ENCODE assay signal across 16 cellular contexts in genomic region chr6:52209672-52210626, GRCh38. TPM values are rescaled to one million over a fixed set of nuclear protein-coding genes. Genes with fewer than 3 reads are reported as not detected.
A peak's percentile ranks its signal among the peaks of the same experiment; 100 is the strongest.
DNase-seq lines count a peak whose midpoint lies in the region; ATAC-seq lines count a peak whose summit lies in the region.
"Had no signal": no experiment of that assay in that cellular context is flagged by ENCODE, and none has a peak within 500 bp of the region (broad histone marks: within the 10 kb centered on the region; RNA-seq: fewer than 3 reads in every experiment).

No MANE protein-coding gene starts in this region.

- H2AFZ ChIP-seq in Karpas-422 (ENCODE audit: low read length) (no peak overlapping the region), GM23248 (no peak overlapping the region)

- H3K9ac ChIP-seq in Karpas-422 (ENCODE audit: low read length) (no peak overlapping the region), GM23248 (no peak overlapping the region)

- in situ Hi-C loops in GM23248 (cut with MboI) = no loop called here

- 35 to 38% methylated on average over 6 of the region's 6 CpGs for WGBS in GM23248 (ENCODE audit: low coverage in 1 of 2, low lambda C conversion rate in 2 of 2, missing lambda C conversion rate in 2 of 2), 2 experiments

- H3K27me3 ChIP-seq in Karpas-422 (ENCODE audit: low read length) (no peaks in the 10 kb centered on the region), GM23248 (replicated peaks; ENCODE audit: insufficient read depth) (no peaks in the 10 kb centered on the region; the same call in 1 of the 2 replicates)
- H3K27me3 ChIP-seq: esophagus muscularis mucosa, SJCRH30 had no signal

- H3K4me1 ChIP-seq in Karpas-422 (ENCODE audit: low read length) (peaks cover 10% of the 10 kb centered on the region), GM23248 (ENCODE audit: insufficient read depth) (no peaks in the 10 kb centered on the region)
- H3K4me1 ChIP-seq: SJCRH30 had no signal

- peak; percentile 77 for ATAC-seq in GM18861 (IDR thresholded peaks at IDR 0.05; ENCODE audit: unreplicated experiment)
- peak; percentile 60 for ATAC-seq in GM21360 (IDR thresholded peaks at IDR 0.05; ENCODE audit: unreplicated experiment)
- peak; percentile 72 for ATAC-seq in HG02973 (IDR thresholded peaks at IDR 0.05; ENCODE audit: unreplicated experiment)

- no peaks in the 10 kb centered on the region for H3K9me2 ChIP-seq in Karpas-422 (replicated peaks; ENCODE audit: insufficient read depth, low read length)
- no peaks in the 10 kb centered on the region for H3K9me2 ChIP-seq in GM23248 (ENCODE audit: insufficient read depth)

- no peaks in the 10 kb centered on the region for H3K9me3 ChIP-seq in Karpas-422 (ENCODE audit: low read length)
- H3K9me3 ChIP-seq in GM23248 (ENCODE audit: low read depth) = no peaks in the 10 kb centered on the region
- H3K9me3 ChIP-seq: esophagus muscularis mucosa, SJCRH30 had no signal

- H3K36me3 ChIP-seq in Karpas-422 (ENCODE audit: insufficient read depth, low read length) (no peaks in the 10 kb centered on the region), GM23248 (ENCODE audit: low read depth) (no peaks in the 10 kb centered on the region)
- H3K36me3 ChIP-seq: cardiac muscle cell, esophagus muscularis mucosa, SJCRH30 had no signal

- no peaks in the 10 kb centered on the region for H3F3A ChIP-seq in GM23248 (ENCODE audit: insufficient read depth)

- DNase-seq in Karpas-422 (peak; percentile 52), Kasumi-1 (lab: John Stamatoyannopoulos, UW) (no peak), GM23248 (no peak), NCI-H446 treated with DMSO at 0.1 percent for 48 hours (lab: John Stamatoyannopoulos, UW) (no peak), SIG-M5 (lab: John Stamatoyannopoulos, UW) (no peak)
- DNase-seq: CD4-positive, CD25-positive, alpha-beta regulatory T cell; midbrain; NCI-H510A treated with DMSO at 0.1 percent for 48 hours; SJCRH30 had no signal

- H3K27ac ChIP-seq in Karpas-422 (ENCODE audit: low read length) (no peak overlapping the region), GM23248 (no peak overlapping the region)
- H3K27ac ChIP-seq: cardiac muscle cell, esophagus muscularis mucosa, SJCRH30 had no signal

- H4K20me1 ChIP-seq in Karpas-422 (ENCODE audit: insufficient read depth, low read depth, low read length) = no peaks in the 10 kb centered on the region
- H4K20me1 ChIP-seq in GM23248 (ENCODE audit: insufficient read depth) = no peaks in the 10 kb centered on the region

- no peaks in the 10 kb centered on the region for H3K79me2 ChIP-seq in Karpas-422 (ENCODE audit: low read length)
- H3K79me2 ChIP-seq in GM23248 (ENCODE audit: insufficient read depth) = no peaks in the 10 kb centered on the region

- no peak overlapping the region for H3K4me2 ChIP-seq in Karpas-422 (ENCODE audit: low read depth, low read length, poor library complexity, severe bottlenecking)
- H3K4me2 ChIP-seq in GM23248 (ENCODE audit: unreplicated experiment) = no peak overlapping the region

- H3K4me3 ChIP-seq in Karpas-422 (ENCODE audit: low read length) (no peak overlapping the region), GM23248 (no peak overlapping the region)
- H3K4me3 ChIP-seq: cardiac muscle cell, esophagus muscularis mucosa, SJCRH30 had no signal

RNA-seq across cellular contexts. Expression of gene IL17A, which starts 23.8 kb away (rescaled TPM):
- total RNA-seq in Karpas-422 (2014; rRNA removed; shearing (Covaris generic); ENCODE audit: low replicate concordance) = not detected in 2 replicates
- total RNA-seq in GM23248 (2014; rRNA removed; shearing (Covaris generic)) = not detected in 2 replicates
- polyA plus RNA-seq in GM23248 (2016; fragmentation: Nextera tagmentation; extraction: Ambion mirVana) = not detected in 2 replicates
- total RNA-seq: cardiac muscle cell; CD4-positive, CD25-positive, alpha-beta regulatory T cell; esophagus muscularis mucosa; M059J; renal cortical epithelial cell; SJCRH30 had no signal
- polyA plus RNA-seq: cardiac muscle cell had no signal

RNA-seq across cellular contexts. Expression of gene IL17F, which starts 34.4 kb away (rescaled TPM):
- total RNA-seq in Karpas-422 (2014; rRNA removed; shearing (Covaris generic); ENCODE audit: low replicate concordance) = not detected in 2 replicates
- not detected in 2 replicates for total RNA-seq in GM23248 (2014; rRNA removed; shearing (Covaris generic))
- polyA plus RNA-seq in GM23248 (2016; fragmentation: Nextera tagmentation; extraction: Ambion mirVana) = not detected in 2 replicates
- total RNA-seq: cardiac muscle cell, esophagus muscularis mucosa, M059J, renal cortical epithelial cell, SJCRH30 had no signal
- polyA plus RNA-seq: cardiac muscle cell had no signal
